In genomic region chr2:21032338-21033236, GRCh38 we compare ENCODE assay signal across 1 cellular context.
TF ChIP-seq lines count a peak whose summit lies in the region.

No MANE protein-coding gene starts in this region.

TF ChIP-seq in HepG2, 621 proteins besides CTCF, POLR2A, EP300 and RAD21 (continued from another document and continues in another):
- 0 out of 2 replicates have a peak, but pooled peaks have one; percentile 9 for TF ChIP-seq ZNF276 (CRISPR knock-in tag; IDR thresholded peaks at IDR 0.05; ENCODE audit: low read depth)
- no peak for TF ChIP-seq ZNF460 (CRISPR knock-in tag; IDR thresholded peaks at IDR 0.05; ENCODE audit: borderline replicate concordance)
- TF ChIP-seq SSRP1 (CRISPR knock-in tag; IDR thresholded peaks at IDR 0.05) = peak; percentile 80; the same call in 1 of the 2 replicates
- TF ChIP-seq STAT6 (CRISPR knock-in tag; IDR thresholded peaks at IDR 0.05; ENCODE audit: borderline replicate concordance) = no peak
- no peak for TF ChIP-seq ZNF547 (CRISPR knock-in tag; IDR thresholded peaks at IDR 0.05)
- no peak for TF ChIP-seq SRSF9 (IDR thresholded peaks at IDR 0.05; ENCODE audit: borderline replicate concordance, insufficient read depth, low read depth, low read length, poor library complexity, severe bottlenecking)
- TF ChIP-seq PAX8 (CRISPR knock-in tag; IDR thresholded peaks at IDR 0.05; ENCODE audit: borderline replicate concordance) = 0 out of 2 replicates have a peak, but pooled peaks have one; percentile 6
- TF ChIP-seq DMAP1 (CRISPR knock-in tag; IDR thresholded peaks at IDR 0.05) = no peak
- TF ChIP-seq, protein P1, sequence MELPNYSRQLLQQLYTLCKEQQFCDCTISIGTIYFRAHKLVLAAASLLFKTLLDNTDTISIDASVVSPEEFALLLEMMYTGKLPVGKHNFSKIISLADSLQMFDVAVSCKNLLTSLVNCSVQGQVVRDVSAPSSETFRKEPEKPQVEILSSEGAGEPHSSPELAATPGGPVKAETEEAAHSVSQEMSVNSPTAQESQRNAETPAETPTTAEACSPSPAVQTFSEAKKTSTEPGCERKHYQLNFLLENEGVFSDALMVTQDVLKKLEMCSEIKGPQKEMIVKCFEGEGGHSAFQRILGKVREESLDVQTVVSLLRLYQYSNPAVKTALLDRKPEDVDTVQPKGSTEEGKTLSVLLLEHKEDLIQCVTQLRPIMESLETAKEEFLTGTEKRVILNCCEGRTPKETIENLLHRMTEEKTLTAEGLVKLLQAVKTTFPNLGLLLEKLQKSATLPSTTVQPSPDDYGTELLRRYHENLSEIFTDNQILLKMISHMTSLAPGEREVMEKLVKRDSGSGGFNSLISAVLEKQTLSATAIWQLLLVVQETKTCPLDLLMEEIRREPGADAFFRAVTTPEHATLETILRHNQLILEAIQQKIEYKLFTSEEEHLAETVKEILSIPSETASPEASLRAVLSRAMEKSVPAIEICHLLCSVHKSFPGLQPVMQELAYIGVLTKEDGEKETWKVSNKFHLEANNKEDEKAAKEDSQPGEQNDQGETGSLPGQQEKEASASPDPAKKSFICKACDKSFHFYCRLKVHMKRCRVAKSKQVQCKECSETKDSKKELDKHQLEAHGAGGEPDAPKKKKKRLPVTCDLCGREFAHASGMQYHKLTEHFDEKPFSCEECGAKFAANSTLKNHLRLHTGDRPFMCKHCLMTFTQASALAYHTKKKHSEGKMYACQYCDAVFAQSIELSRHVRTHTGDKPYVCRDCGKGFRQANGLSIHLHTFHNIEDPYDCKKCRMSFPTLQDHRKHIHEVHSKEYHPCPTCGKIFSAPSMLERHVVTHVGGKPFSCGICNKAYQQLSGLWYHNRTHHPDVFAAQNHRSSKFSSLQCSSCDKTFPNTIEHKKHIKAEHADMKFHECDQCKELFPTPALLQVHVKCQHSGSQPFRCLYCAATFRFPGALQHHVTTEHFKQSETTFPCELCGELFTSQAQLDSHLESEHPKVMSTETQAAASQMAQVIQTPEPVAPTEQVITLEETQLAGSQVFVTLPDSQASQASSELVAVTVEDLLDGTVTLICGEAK (IDR thresholded peaks at IDR 0.05) = no peak
- TF ChIP-seq, protein P1 (CRISPR knock-in tag; IDR thresholded peaks at IDR 0.05) = no peak
- TF ChIP-seq SRSF4 (IDR thresholded peaks at IDR 0.05; ENCODE audit: low read depth, low read length, poor library complexity, severe bottlenecking) = no peak
- no peak for TF ChIP-seq SNRNP70 (IDR thresholded peaks at IDR 0.05; ENCODE audit: low read depth, low read length)
- no peak for TF ChIP-seq MYNN (CRISPR knock-in tag; IDR thresholded peaks at IDR 0.05; ENCODE audit: low read depth)
- TF ChIP-seq HOXA7 (CRISPR knock-in tag; IDR thresholded peaks at IDR 0.05) = no peak
- no peak for TF ChIP-seq TEAD3 (CRISPR knock-in tag; optimal IDR thresholded peaks at IDR 0.05; ENCODE audit: borderline replicate concordance)
- no peak for TF ChIP-seq ATAD3A (CRISPR knock-in tag; IDR thresholded peaks at IDR 0.05)
- no peak for TF ChIP-seq ZNF34 (CRISPR knock-in tag; IDR thresholded peaks at IDR 0.05; ENCODE audit: borderline replicate concordance)
- TF ChIP-seq ZSCAN9 (CRISPR knock-in tag; IDR thresholded peaks at IDR 0.05; ENCODE audit: borderline replicate concordance) = peak; percentile 42; the same call in 1 of the 2 replicates
- no peak for TF ChIP-seq CEBPB (IDR thresholded peaks at IDR 0.05; ENCODE audit: borderline replicate concordance, low read depth, low read length)
- TF ChIP-seq SOX5 (CRISPR knock-in tag; IDR thresholded peaks at IDR 0.05; ENCODE audit: borderline replicate concordance) = no peak
- TF ChIP-seq HNRNPL (IDR thresholded peaks at IDR 0.05; ENCODE audit: low read depth, low read length) = peak; percentile 52; the same call in 1 of the 2 replicates
- TF ChIP-seq, protein P2, sequence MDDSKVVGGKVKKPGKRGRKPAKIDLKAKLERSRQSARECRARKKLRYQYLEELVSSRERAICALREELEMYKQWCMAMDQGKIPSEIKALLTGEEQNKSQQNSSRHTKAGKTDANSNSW (CRISPR knock-in tag; IDR thresholded peaks at IDR 0.05; ENCODE audit: borderline replicate concordance) = no peak
- TF ChIP-seq ZNF615 (CRISPR knock-in tag; IDR thresholded peaks at IDR 0.05; ENCODE audit: borderline replicate concordance) = peak; percentile 51; the same call in 1 of the 2 replicates
- TF ChIP-seq MYC (CRISPR knock-in tag; IDR thresholded peaks at IDR 0.05; ENCODE audit: borderline replicate concordance) = no peak
- 0 out of 2 replicates have a peak, but pooled peaks have one; percentile 24 for TF ChIP-seq KAT8 (CRISPR knock-in tag; IDR thresholded peaks at IDR 0.05)
- TF ChIP-seq ZNF609 (CRISPR knock-in tag; IDR thresholded peaks at IDR 0.05; ENCODE audit: borderline replicate concordance) = no peak
- no peak for TF ChIP-seq TCF7L2 (IDR thresholded peaks at IDR 0.05; ENCODE audit: low read depth, low read length)
- TF ChIP-seq, protein P3, sequence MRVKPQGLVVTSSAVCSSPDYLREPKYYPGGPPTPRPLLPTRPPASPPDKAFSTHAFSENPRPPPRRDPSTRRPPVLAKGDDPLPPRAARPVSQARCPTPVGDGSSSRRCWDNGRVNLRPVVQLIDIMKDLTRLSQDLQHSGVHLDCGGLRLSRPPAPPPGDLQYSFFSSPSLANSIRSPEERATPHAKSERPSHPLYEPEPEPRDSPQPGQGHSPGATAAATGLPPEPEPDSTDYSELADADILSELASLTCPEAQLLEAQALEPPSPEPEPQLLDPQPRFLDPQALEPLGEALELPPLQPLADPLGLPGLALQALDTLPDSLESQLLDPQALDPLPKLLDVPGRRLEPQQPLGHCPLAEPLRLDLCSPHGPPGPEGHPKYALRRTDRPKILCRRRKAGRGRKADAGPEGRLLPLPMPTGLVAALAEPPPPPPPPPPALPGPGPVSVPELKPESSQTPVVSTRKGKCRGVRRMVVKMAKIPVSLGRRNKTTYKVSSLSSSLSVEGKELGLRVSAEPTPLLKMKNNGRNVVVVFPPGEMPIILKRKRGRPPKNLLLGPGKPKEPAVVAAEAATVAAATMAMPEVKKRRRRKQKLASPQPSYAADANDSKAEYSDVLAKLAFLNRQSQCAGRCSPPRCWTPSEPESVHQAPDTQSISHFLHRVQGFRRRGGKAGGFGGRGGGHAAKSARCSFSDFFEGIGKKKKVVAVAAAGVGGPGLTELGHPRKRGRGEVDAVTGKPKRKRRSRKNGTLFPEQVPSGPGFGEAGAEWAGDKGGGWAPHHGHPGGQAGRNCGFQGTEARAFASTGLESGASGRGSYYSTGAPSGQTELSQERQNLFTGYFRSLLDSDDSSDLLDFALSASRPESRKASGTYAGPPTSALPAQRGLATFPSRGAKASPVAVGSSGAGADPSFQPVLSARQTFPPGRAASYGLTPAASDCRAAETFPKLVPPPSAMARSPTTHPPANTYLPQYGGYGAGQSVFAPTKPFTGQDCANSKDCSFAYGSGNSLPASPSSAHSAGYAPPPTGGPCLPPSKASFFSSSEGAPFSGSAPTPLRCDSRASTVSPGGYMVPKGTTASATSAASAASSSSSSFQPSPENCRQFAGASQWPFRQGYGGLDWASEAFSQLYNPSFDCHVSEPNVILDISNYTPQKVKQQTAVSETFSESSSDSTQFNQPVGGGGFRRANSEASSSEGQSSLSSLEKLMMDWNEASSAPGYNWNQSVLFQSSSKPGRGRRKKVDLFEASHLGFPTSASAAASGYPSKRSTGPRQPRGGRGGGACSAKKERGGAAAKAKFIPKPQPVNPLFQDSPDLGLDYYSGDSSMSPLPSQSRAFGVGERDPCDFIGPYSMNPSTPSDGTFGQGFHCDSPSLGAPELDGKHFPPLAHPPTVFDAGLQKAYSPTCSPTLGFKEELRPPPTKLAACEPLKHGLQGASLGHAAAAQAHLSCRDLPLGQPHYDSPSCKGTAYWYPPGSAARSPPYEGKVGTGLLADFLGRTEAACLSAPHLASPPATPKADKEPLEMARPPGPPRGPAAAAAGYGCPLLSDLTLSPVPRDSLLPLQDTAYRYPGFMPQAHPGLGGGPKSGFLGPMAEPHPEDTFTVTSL (CRISPR knock-in tag; IDR thresholded peaks at IDR 0.05; ENCODE audit: borderline replicate concordance) = no peak
- no peak for TF ChIP-seq ZNF703 (CRISPR knock-in tag; IDR thresholded peaks at IDR 0.05; ENCODE audit: borderline replicate concordance)
